Comparison of ENCODE assay signal across 11 cellular contexts in genomic region chr20:40471261-40471629, GRCh38.
A peak's percentile ranks its signal among the peaks of the same experiment; 100 is the strongest.
DNase-seq lines count a peak whose midpoint lies in the region; ATAC-seq and TF ChIP-seq lines count a peak whose summit lies in the region.
"Had no signal": no experiment of that assay in that cellular context is flagged by ENCODE, and none has a peak within 500 bp of the region (broad histone marks: within the 10 kb centered on the region; RNA-seq: fewer than 3 reads in every experiment).

No MANE protein-coding gene starts in this region.

- H3K9me3 ChIP-seq in suprapubic skin: no peaks in the 10 kb centered on the region
- H3K9me3 ChIP-seq: A549 had no signal

- H3K9me3 Mint-ChIP-seq in WTC11: no peaks in the 10 kb centered on the region

- DNase-seq in DMS79 treated with DMSO at 0.1 percent for 48 hours (lab: John Stamatoyannopoulos, UW): peak; percentile 4
- no peak for DNase-seq in DMS79 (lab: John Stamatoyannopoulos, UW)
- DNase-seq in WTC11 (ENCODE audit: low spot score): peak; percentile 47
- DNase-seq in iPS-NIHi7 (ENCODE audit: extremely low spot score): peak; percentile 78
- no peak for DNase-seq in suprapubic skin (ENCODE audit: low spot score in 2 of 2)
- DNase-seq in NCI-H1417 treated with DMSO at 0.1 percent for 48 hours (lab: John Stamatoyannopoulos, UW): no peak
- DNase-seq: activated CD4-positive, alpha-beta T cell treated with anti-CD3 and anti-CD28 coated beads for 1 hour had no signal

- peaks cover 3% of the 10 kb centered on the region; the same call in 1 of the 2 replicates for H3K27me3 Mint-ChIP-seq in WTC11 (ENCODE audit: low read depth)

- TF ChIP-seq POLR2A in suprapubic skin (IDR thresholded peaks at IDR 0.05) (no peak), GM18505 (IDR thresholded peaks at IDR 0.05; ENCODE audit: borderline replicate concordance, extremely low read depth, insufficient read depth, insufficient read length) (no peak)

- no peak for TF ChIP-seq EP300 in suprapubic skin (IDR thresholded peaks at IDR 0.05)

- peak overlapping the region; percentile 61 for H3K27ac ChIP-seq in suprapubic skin
- H3K27ac ChIP-seq: A549 had no signal

- H3K4me1 ChIP-seq in suprapubic skin: peaks cover 26% of the 10 kb centered on the region
- H3K4me1 ChIP-seq: A549 had no signal

- no peak overlapping the region; the same call in 1 of the 2 replicates for H3K27ac Mint-ChIP-seq in WTC11
- H3K27ac Mint-ChIP-seq: activated naive CD8-positive, alpha-beta T cell had no signal

- 100% methylated on average over 1 of the region's 4 CpGs for WGBS in suprapubic skin

- CTCF ChIA-PET in WTC11 (lab: Charles Lee): interaction anchor here (0.6 to 2.2 kb wide), 26 partner anchors 11 to 641 kb away, joined by 3 to 27 read pairs (median 4); partner anchors contain the start of gene MAFB

- no peaks in the 10 kb centered on the region for H3K36me3 ChIP-seq in suprapubic skin

- H3K4me3 ChIP-seq in suprapubic skin: no peak overlapping the region
- H3K4me3 ChIP-seq: A549 had no signal

- peaks cover 25% of the 10 kb centered on the region for H3K4me1 Mint-ChIP-seq in WTC11

- TF ChIP-seq CTCF in WTC11 (IDR thresholded peaks at IDR 0.05) (no peak), suprapubic skin (IDR thresholded peaks at IDR 0.05) (no peak)

- H3K27me3 ChIP-seq in suprapubic skin: no peaks in the 10 kb centered on the region

- no peaks in the 10 kb centered on the region for H3K36me3 Mint-ChIP-seq in WTC11
- H3K36me3 Mint-ChIP-seq: activated naive CD8-positive, alpha-beta T cell had no signal

- POLR2A ChIA-PET in WTC11 (lab: Charles Lee): interaction anchor here (1.0 kb wide), 1 partner anchor 56 kb away, joined by 3 read pairs; no protein-coding TSS in a partner anchor

- H3K4me3 Mint-ChIP-seq in WTC11: no peak overlapping the region
- H3K4me3 Mint-ChIP-seq: activated naive CD8-positive, alpha-beta T cell had no signal

- ATAC-seq in WTC11 (peak; percentile 98), GM18907 (IDR thresholded peaks at IDR 0.05; ENCODE audit: unreplicated experiment) (no peak), GM18505 (IDR thresholded peaks at IDR 0.05; ENCODE audit: unreplicated experiment) (no peak)

TF ChIP-seq in WTC11, 78 proteins besides CTCF, POLR2A, EP300 and RAD21 (continues in another document):
- no peak for TF ChIP-seq NR2C2 (CRISPR knock-in tag; IDR thresholded peaks at IDR 0.05)
- no peak for TF ChIP-seq RORB (CRISPR knock-in tag; IDR thresholded peaks at IDR 0.05)
- no peak for TF ChIP-seq ATF6 (CRISPR knock-in tag; IDR thresholded peaks at IDR 0.05)
- no peak for TF ChIP-seq TCF7 (CRISPR knock-in tag; IDR thresholded peaks at IDR 0.05; ENCODE audit: low read depth)
- no peak for TF ChIP-seq ZNF425 (CRISPR knock-in tag; conservative IDR thresholded peaks at IDR 0.05)
- no peak for TF ChIP-seq ARID4B (CRISPR knock-in tag; IDR thresholded peaks at IDR 0.05; ENCODE audit: borderline replicate concordance)
- TF ChIP-seq ZNF281 (CRISPR knock-in tag; IDR thresholded peaks at IDR 0.05): no peak
- TF ChIP-seq ZNF512 (CRISPR knock-in tag; IDR thresholded peaks at IDR 0.05; ENCODE audit: borderline replicate concordance): no peak

Comparison
In these comparisons a context has a peak if more than half of its experiments do, and no peak if none do; other contexts are left out.
1. DNase-seq: peak in DMS79 treated with DMSO at 0.1 percent for 48 hours (single experiment), WTC11 (single experiment) and iPS-NIHi7 (single experiment); none in DMS79 (single experiment), suprapubic skin (0 of 2) and NCI-H1417 treated with DMSO at 0.1 percent for 48 hours (single experiment).